In genomic region chr9:95875305-95876137, GRCh38 we compare ENCODE assay signal across 8 cellular contexts. TPM values are rescaled to one million over a fixed set of nuclear protein-coding genes. Genes with fewer than 3 reads are reported as not detected.
DNase-seq lines count a peak whose midpoint lies in the region; ATAC-seq, FAIRE-seq and TF ChIP-seq lines count a peak whose summit lies in the region.

A gene with protein sequence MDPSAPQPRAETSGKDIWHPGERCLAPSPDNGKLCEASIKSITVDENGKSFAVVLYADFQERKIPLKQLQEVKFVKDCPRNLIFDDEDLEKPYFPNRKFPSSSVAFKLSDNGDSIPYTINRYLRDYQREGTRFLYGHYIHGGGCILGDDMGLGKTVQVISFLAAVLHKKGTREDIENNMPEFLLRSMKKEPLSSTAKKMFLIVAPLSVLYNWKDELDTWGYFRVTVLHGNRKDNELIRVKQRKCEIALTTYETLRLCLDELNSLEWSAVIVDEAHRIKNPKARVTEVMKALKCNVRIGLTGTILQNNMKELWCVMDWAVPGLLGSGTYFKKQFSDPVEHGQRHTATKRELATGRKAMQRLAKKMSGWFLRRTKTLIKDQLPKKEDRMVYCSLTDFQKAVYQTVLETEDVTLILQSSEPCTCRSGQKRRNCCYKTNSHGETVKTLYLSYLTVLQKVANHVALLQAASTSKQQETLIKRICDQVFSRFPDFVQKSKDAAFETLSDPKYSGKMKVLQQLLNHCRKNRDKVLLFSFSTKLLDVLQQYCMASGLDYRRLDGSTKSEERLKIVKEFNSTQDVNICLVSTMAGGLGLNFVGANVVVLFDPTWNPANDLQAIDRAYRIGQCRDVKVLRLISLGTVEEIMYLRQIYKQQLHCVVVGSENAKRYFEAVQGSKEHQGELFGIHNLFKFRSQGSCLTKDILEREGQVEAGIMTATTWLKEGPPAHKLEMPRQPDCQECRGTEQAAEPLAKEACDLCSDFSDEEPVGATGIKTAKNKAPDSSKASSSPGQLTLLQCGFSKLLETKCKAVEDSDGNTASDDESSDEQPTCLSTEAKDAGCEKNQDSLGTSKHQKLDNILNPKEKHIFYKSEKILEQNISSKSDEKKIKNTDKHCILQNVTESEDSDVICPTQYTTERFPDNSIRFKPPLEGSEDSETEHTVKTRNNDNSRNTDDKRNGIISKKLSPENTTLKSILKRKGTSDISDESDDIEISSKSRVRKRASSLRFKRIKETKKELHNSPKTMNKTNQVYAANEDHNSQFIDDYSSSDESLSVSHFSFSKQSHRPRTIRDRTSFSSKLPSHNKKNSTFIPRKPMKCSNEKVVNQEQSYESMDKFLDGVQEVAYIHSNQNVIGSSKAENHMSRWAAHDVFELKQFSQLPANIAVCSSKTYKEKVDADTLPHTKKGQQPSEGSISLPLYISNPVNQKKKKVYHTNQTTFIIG (N-terminal part only) (plus strand): TSS chr9:95875691. CDS start chr9:95876039, 348 bp downstream.

- POLR2A ChIA-PET in AG04450 (lab: Yijun Ruan, JAX) = interaction anchor here (0.6 to 2.2 kb wide), 12 partner anchors 16 to 564 kb away, joined by 3 to 18 read pairs (median 4); no protein-coding TSS in a partner anchor

- H3K9me3 ChIP-seq in AG04450 (ENCODE audit: control insufficient read depth, insufficient read depth, low read length) (no peaks in the 10 kb centered on the region), small intestine (ENCODE audit: control insufficient read depth, low read depth) (no peaks in the 10 kb centered on the region)

- TF ChIP-seq CTCF in AG04450 (IDR thresholded peaks at IDR 0.05; ENCODE audit: low read depth, low read length) (0 out of 2 replicates have a peak, but pooled peaks have one; percentile 16), brain microvascular endothelial cell (IDR thresholded peaks at IDR 0.05; ENCODE audit: low read depth, low read length, missing control alignments) (no peak)

- H3K36me3 ChIP-seq in brain microvascular endothelial cell (replicated peaks) (no peaks in the 10 kb centered on the region), small intestine (ENCODE audit: control insufficient read depth in 2 of 2, insufficient read depth in 2 of 2, low read length in 2 of 2) (no peaks in the 10 kb centered on the region)

- H3K27me3 ChIP-seq in AG04450 (ENCODE audit: control insufficient read depth, insufficient read depth, low read length) = no peaks in the 10 kb centered on the region
- H3K27me3 ChIP-seq in brain microvascular endothelial cell (replicated peaks) = no peaks in the 10 kb centered on the region
- no peaks in the 10 kb centered on the region for H3K27me3 ChIP-seq in small intestine (ENCODE audit: control insufficient read depth in 2 of 2, insufficient read depth in 2 of 2, low read length in 2 of 2)

- peak within 1 kb of the TSS; percentile 100 for H3K27ac ChIP-seq in AG04450 (ENCODE audit: low read depth, low read length)
- no peak within 1 kb of the TSS for H3K27ac ChIP-seq in brain microvascular endothelial cell
- no peak within 1 kb of the TSS for H3K27ac ChIP-seq in small intestine (ENCODE audit: low read depth in 1 of 2, low read length in 1 of 2)

- WGBS in small intestine, 3 donors = 0% methylated on average over 58 to 74 of the region's 74 CpGs

- peak; percentile 98 for DNase-seq in AG04450 (ENCODE audit: low read depth, low spot score)
- peak; percentile 98 for DNase-seq in NCI-H2171 treated with DMSO at 0.1 percent for 48 hours (lab: John Stamatoyannopoulos, UW)
- DNase-seq in UCSD-AML1 (lab: John Stamatoyannopoulos, UW; ENCODE audit: unreplicated experiment) = peak; percentile 93
- DNase-seq in brain microvascular endothelial cell = peak; percentile 98
- peak; percentile 95 for DNase-seq in iPS DF 19.7 (ENCODE audit: low read depth, low spot score)
- peak; percentile 96 for DNase-seq in small intestine

- H3K4me1 ChIP-seq in small intestine (ENCODE audit: control insufficient read depth in 2 of 2, insufficient read depth in 1 of 2, low read depth in 1 of 2, low read length in 1 of 2) = peaks cover 0 to 3% of the 10 kb centered on the region in 2 donors

- ATAC-seq in GM18909 (IDR thresholded peaks at IDR 0.05; ENCODE audit: poor library complexity, unreplicated experiment) = peak; percentile 89
- peak; percentile 84 for ATAC-seq in HG03108 (IDR thresholded peaks at IDR 0.05; ENCODE audit: unreplicated experiment)

- CTCF ChIA-PET in AG04450 (lab: Charles Lee) = no interaction called here

- in situ Hi-C loops in brain microvascular endothelial cell (cut with HindIII; ENCODE audit: low pct_ligation_motif_present, low sequenced_read_pairs) = no loop called here

- no peak for FAIRE-seq in small intestine (lab: Jason Lieb, UNC)

- H3K4me3 ChIP-seq in AG04450 (ENCODE audit: low read depth, low read length) (no peak within 1 kb of the TSS), brain microvascular endothelial cell (ENCODE audit: low read depth, low read length) (no peak within 1 kb of the TSS), small intestine (ENCODE audit: low read depth in 1 of 2, low read length in 2 of 2) (peak within 1 kb of the TSS in 1 of 2 donors; percentile 89)

RNA-seq across cellular contexts. Expression of the gene that starts here (rescaled TPM):
- polyA plus RNA-seq in AG04450 (2011; rRNA removed) = 30.1 and 39.1 TPM in 2 replicates
- 66.2 and 113 TPM in 2 replicates for polyA minus RNA-seq in AG04450 (2011; rRNA and poly(A)+ RNA removed)
- polyA plus RNA-seq in small intestine = 10 to 100 TPM in 1 of 3 donors, 1 to 10 TPM in 2; 4.9 to 10.1 (median 8.5) TPM
